In the genomic region with DNA sequence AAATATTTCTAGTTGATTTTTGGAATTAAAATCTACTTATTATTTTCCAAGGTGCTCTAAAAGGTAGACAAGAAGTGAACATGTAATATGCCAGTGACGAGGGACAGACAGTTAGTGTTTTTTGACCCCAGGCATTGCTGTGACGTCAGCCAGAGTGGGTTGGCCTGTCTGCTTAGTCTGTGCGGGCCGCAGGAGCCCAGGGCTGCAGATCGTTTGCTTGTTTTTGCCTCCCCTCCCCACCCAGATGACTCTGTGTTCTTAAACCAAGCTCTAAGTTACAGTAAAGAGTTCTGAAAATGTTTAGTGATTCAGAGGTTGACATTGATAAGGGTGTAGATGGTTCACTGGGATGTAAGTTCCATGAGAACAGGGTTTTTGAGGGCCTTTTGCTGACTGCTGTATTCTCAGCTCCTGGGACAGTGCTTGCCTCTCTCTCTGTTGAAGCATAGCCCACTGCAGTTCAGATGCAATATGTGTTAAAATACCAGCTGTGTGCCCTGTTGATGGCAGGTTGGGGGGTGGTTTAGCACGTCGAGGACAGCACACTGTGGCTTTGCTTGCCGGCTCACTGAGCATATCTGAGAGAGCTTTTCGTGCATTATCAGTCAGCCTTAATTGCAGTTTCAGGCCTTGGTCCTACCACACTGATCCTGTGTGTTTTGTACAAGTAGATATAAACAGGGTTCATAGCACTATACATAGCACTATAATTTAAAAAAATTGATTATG, we compare ENCODE assay signal across 15 cellular contexts.
DNase-seq lines count a peak whose midpoint lies in the region; ATAC-seq and TF ChIP-seq lines count a peak whose summit lies in the region.
"Had no signal": no experiment of that assay in that cellular context is flagged by ENCODE, and none has a peak within 500 bp of the region (broad histone marks: within the 10 kb centered on the region; RNA-seq: fewer than 3 reads in every experiment).

No MANE protein-coding gene starts in this region.

- no peaks in the 10 kb centered on the region for H3K9me3 Mint-ChIP-seq in endothelial cell (ENCODE audit: unreplicated experiment)
- H3K9me3 Mint-ChIP-seq: activated CD4-positive, alpha-beta memory T cell treated with anti-CD3 and anti-CD28 coated beads, Interleukin-2, amount 10 ng/mL, durations not matched to agents 7 days and 5 days had no signal

- peak overlapping the region; percentile 37 for H3K27ac ChIP-seq in neutrophil
- H3K27ac ChIP-seq: epithelial cell of prostate had no signal

- H3K27ac Mint-ChIP-seq in endothelial cell (ENCODE audit: unreplicated experiment), result peak overlapping the region; percentile 83
- H3K27ac Mint-ChIP-seq: activated CD4-positive, alpha-beta memory T cell treated with anti-CD3 and anti-CD28 coated beads, Interleukin-2, amount 10 ng/mL, durations not matched to agents 7 days and 5 days had no signal

- no peak overlapping the region for H3K4me3 Mint-ChIP-seq in endothelial cell (ENCODE audit: unreplicated experiment)
- H3K4me3 Mint-ChIP-seq: activated CD4-positive, alpha-beta memory T cell treated with anti-CD3 and anti-CD28 coated beads, Interleukin-2, amount 10 ng/mL, durations not matched to agents 7 days and 5 days had no signal

- peaks cover 48% of the 10 kb centered on the region for H3K4me1 Mint-ChIP-seq in endothelial cell (ENCODE audit: unreplicated experiment)
- H3K4me1 Mint-ChIP-seq: activated CD4-positive, alpha-beta memory T cell treated with anti-CD3 and anti-CD28 coated beads, Interleukin-2, amount 10 ng/mL, durations not matched to agents 7 days and 5 days had no signal

- peaks cover 70% of the 10 kb centered on the region for H3K36me3 Mint-ChIP-seq in endothelial cell (ENCODE audit: low read depth, unreplicated experiment)

- no peaks in the 10 kb centered on the region for H3K27me3 ChIP-seq in neutrophil
- H3K27me3 ChIP-seq: adrenal gland, stomach had no signal

- peaks cover 11% of the 10 kb centered on the region for H3K9me3 ChIP-seq in neutrophil
- H3K9me3 ChIP-seq: adrenal gland, stomach had no signal

- peaks cover 19% of the 10 kb centered on the region for H3K27me3 Mint-ChIP-seq in endothelial cell (ENCODE audit: unreplicated experiment)
- H3K27me3 Mint-ChIP-seq: activated CD4-positive, alpha-beta memory T cell treated with anti-CD3 and anti-CD28 coated beads, Interleukin-2, amount 10 ng/mL, durations not matched to agents 7 days and 5 days had no signal

- no peak overlapping the region for H3K4me3 ChIP-seq in GM12865 (ENCODE audit: low read depth, low read length)
- H3K4me3 ChIP-seq in neutrophil (ENCODE audit: low read depth in 1 of 2, low read length in 1 of 2), result no peak overlapping the region
- H3K4me3 ChIP-seq: adrenal gland, stomach had no signal

- ATAC-seq in HG02759 (IDR thresholded peaks at IDR 0.05; ENCODE audit: unreplicated experiment), result peak; percentile 57
- ATAC-seq: PC-3 had no signal

- peaks cover 100% of the 10 kb centered on the region for H3K36me3 ChIP-seq in neutrophil

- DNase-seq in GM12865 (ENCODE audit: low read depth) (peak; percentile 52), endothelial cell (ENCODE audit: low spot score) (no peak), COLO668 (lab: John Stamatoyannopoulos, UW; ENCODE audit: unreplicated experiment) (no peak), NCI-H146 (lab: John Stamatoyannopoulos, UW) (no peak), NCI-H2081 (lab: John Stamatoyannopoulos, UW) (no peak), globus pallidus (ENCODE audit: low spot score) (no peak)
- DNase-seq: activated CD4-positive, alpha-beta memory T cell treated with anti-CD3 and anti-CD28 coated beads, Interleukin-2, amount 10 ng/mL, durations not matched to agents 7 days and 5 days; NCI-H187; NCI-H524; PC-3; stomach had no signal

- TF ChIP-seq CTCF in GM12865 (IDR thresholded peaks at IDR 0.05; ENCODE audit: insufficient read depth, low read depth, low read length, missing control alignments) (no peak), endothelial cell (IDR thresholded peaks at IDR 0.05; ENCODE audit: unreplicated experiment) (no peak), neutrophil (IDR thresholded peaks at IDR 0.05) (no peak)

- H3K4me1 ChIP-seq in neutrophil (ENCODE audit: control insufficient read depth in 1 of 2, insufficient read depth in 1 of 2, low read depth in 1 of 2, low read length in 1 of 2), result peaks cover 8 to 9% of the 10 kb centered on the region in 2 experiments
